10 cellular contexts compared by ENCODE assay signal in genomic region chr11:2884424-2884815, GRCh38. TPM values are rescaled to one million over a fixed set of nuclear protein-coding genes. Genes with fewer than 3 reads are reported as not detected.
DNase-seq lines count a peak whose midpoint lies in the region; ATAC-seq and TF ChIP-seq lines count a peak whose summit lies in the region.
"Had no signal": no experiment of that assay in that cellular context is flagged by ENCODE, and none has a peak within 500 bp of the region (broad histone marks: within the 10 kb centered on the region; RNA-seq: fewer than 3 reads in every experiment).

No MANE protein-coding gene starts in this region.

- no peak overlapping the region for H3K4me3 Mint-ChIP-seq in endothelial cell (ENCODE audit: unreplicated experiment)

- H3K36me3 Mint-ChIP-seq in endothelial cell (ENCODE audit: low read depth, unreplicated experiment): no peaks in the 10 kb centered on the region
- H3K36me3 Mint-ChIP-seq: CD8-positive, alpha-beta T cell had no signal

- peaks cover 7% of the 10 kb centered on the region for H3K4me1 ChIP-seq in mucosa of descending colon (ENCODE audit: low read depth)

- ATAC-seq in Right ventricle myocardium inferior (peak; percentile 40), mucosa of descending colon (no peak), GM19328 (IDR thresholded peaks at IDR 0.05; ENCODE audit: unreplicated experiment) (no peak), GM21786 (IDR thresholded peaks at IDR 0.05; ENCODE audit: unreplicated experiment) (no peak), GM18909 (IDR thresholded peaks at IDR 0.05; ENCODE audit: poor library complexity, unreplicated experiment) (no peak)
- ATAC-seq: CD8-positive, alpha-beta T cell had no signal

- DNase-seq in Right ventricle myocardium inferior (ENCODE audit: missing footprints) (peak; percentile 77), cardiac septum (ENCODE audit: low spot score) (no peak), endothelial cell (ENCODE audit: low spot score) (peak; percentile 53), mucosa of descending colon (peak in 2 of 3 donors; percentile 57 to 64), medulla oblongata (ENCODE audit: extremely low spot score) (no peak)
- DNase-seq: NCI-H524 treated with DMSO at 0.1 percent for 48 hours had no signal

- H3K27ac Mint-ChIP-seq in endothelial cell (ENCODE audit: unreplicated experiment): no peak overlapping the region
- H3K27ac Mint-ChIP-seq: CD8-positive, alpha-beta T cell had no signal

- peaks cover 8% of the 10 kb centered on the region for H3K4me1 Mint-ChIP-seq in endothelial cell (ENCODE audit: unreplicated experiment)

- no peaks in the 10 kb centered on the region for H3K9me3 ChIP-seq in mucosa of descending colon

- intact Hi-C loops in Right ventricle myocardium inferior (cut with DNase I) (loop anchor here (2.0 to 5.0 kb wide), 2 partner anchors 60 to 72 kb away; no protein-coding TSS in a partner anchor), cardiac septum (cut with DNase I) (loop anchor here (5.0 to 10.0 kb wide), 4 partner anchors 47 to 580 kb away; partner anchors contain the start of genes C11orf21, KCNQ1OT1 and TSPAN32), mucosa of descending colon (cut with DNase I, micrococcal nuclease) (loop anchor here in 1 of 2 donors (10.0 kb wide), 1 partner anchor 190 kb away; the partner anchor contains the start of gene KCNQ1OT1)

- no peak for TF ChIP-seq CTCF in endothelial cell (IDR thresholded peaks at IDR 0.05; ENCODE audit: unreplicated experiment)
- no peak for TF ChIP-seq CTCF in mucosa of descending colon (IDR thresholded peaks at IDR 0.05)

- no peaks in the 10 kb centered on the region for H3K36me3 ChIP-seq in mucosa of descending colon (ENCODE audit: low read depth)

- no peaks in the 10 kb centered on the region for H3K9me3 Mint-ChIP-seq in endothelial cell (ENCODE audit: unreplicated experiment)
- H3K9me3 Mint-ChIP-seq: CD8-positive, alpha-beta T cell had no signal

- H3K27me3 Mint-ChIP-seq in endothelial cell (ENCODE audit: unreplicated experiment): peaks cover 23% of the 10 kb centered on the region

- H3K4me3 ChIP-seq in mucosa of descending colon: peak overlapping the region; percentile 34

RNA-seq across cellular contexts. Expression of gene CDKN1C, which starts 1.2 kb away (rescaled TPM):
- total RNA-seq in Right ventricle myocardium inferior (40.0 TPM), cardiac septum (11.5 TPM), endothelial cell (ENCODE audit: unreplicated experiment) (25.3 TPM), mucosa of descending colon (10 to 100 TPM in 2 of 3 donors, 1 to 10 TPM in 1; 3.0 to 40.3 (median 10.2) TPM)

RNA-seq across cellular contexts. Expression of gene PHLDA2, which starts 44.8 kb away (rescaled TPM):
- total RNA-seq in Right ventricle myocardium inferior (0.65 TPM), cardiac septum (2.1 TPM), endothelial cell (ENCODE audit: unreplicated experiment) (8.1 TPM), mucosa of descending colon (10 to 100 TPM in 2 of 3 donors, 1 to 10 TPM in 1; 8.9 to 25.6 (median 23.9) TPM)

Comparison
In these comparisons a context has a peak if more than half of its experiments do, and no peak if none do; other contexts are left out.
1. DNase-seq: peak in Right ventricle myocardium inferior (single experiment), endothelial cell (single experiment) and mucosa of descending colon (2 of 3); none in cardiac septum (single experiment) and medulla oblongata (single experiment).